Comparison of ENCODE assay signal across 8 cellular contexts in the genomic region with DNA sequence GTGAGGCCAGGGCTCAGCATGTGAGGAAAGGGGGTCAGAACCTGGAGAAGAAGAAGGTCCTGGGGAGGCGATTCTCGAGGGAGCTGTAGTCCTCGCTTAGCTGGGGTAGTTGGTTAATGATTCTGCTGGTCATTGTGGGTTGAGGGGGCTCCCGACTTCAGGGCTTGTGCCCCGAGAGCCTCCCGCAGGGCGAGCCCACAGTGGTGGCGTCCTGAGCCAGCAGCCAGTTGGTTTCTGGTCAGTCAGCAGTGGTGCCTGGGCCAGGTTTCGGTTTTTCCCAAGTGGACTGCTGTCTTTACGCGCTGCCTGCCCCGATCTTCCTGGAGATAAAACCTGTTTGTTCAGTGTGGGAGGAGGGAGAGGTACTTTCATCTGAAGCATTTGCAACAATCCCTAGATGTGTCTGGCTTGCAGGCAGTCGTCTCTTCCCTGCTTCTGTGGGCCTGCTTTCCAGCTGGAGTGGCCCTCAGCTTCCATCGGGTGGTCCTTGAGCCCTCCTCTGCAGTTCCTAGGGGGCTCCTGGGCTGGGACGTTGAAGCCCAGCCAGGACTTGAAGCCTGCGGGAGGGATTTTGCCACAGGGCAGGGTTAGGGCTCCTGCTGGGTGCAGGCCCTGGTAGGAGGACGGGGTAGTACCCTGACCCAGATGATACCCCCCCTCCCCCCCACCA. TPM values are rescaled to one million over a fixed set of nuclear protein-coding genes. Genes with fewer than 3 reads are reported as not detected.
DNase-seq lines count a peak whose midpoint lies in the region; ATAC-seq, FAIRE-seq and TF ChIP-seq lines count a peak whose summit lies in the region.

No MANE protein-coding gene starts in this region.

- peaks cover 62 to 77% of the 10 kb centered on the region in 2 experiments for H3K79me2 ChIP-seq in H1 (ENCODE audit: control insufficient read depth in 1 of 2, insufficient read depth in 2 of 2, low read length in 2 of 2)

- TF ChIP-seq CTCF in C4-2B (conservative IDR thresholded peaks at IDR 0.05) (no peak), NB4 (IDR thresholded peaks at IDR 0.05; ENCODE audit: low read depth, low read length) (no peak), H1 (IDR thresholded peaks at IDR 0.05; ENCODE audit: control extremely low read depth in 1 of 3, insufficient read depth in 1 of 3, low read depth in 1 of 3, low read length in 3 of 3) (no peak)

- no peaks in the 10 kb centered on the region for H3K9me3 ChIP-seq in H1 (ENCODE audit: insufficient read depth in 2 of 2, low read depth in 1 of 2, low read length in 1 of 2)

- no peaks in the 10 kb centered on the region for H3K27me3 Mint-ChIP-seq in natural killer cell treated with Interleukin-12 subunit alpha and Interleukin-12 subunit beta and Interleukin-15 and Interleukin-18, amount 100 ng/mL, for 72 hours

- peak overlapping the region; percentile 91 for H3K4me3 Mint-ChIP-seq in natural killer cell treated with Interleukin-12 subunit alpha and Interleukin-12 subunit beta and Interleukin-15 and Interleukin-18, amount 100 ng/mL, for 72 hours

- DNase-seq in NB4 (ENCODE audit: low read depth), result peak; percentile 23
- DNase-seq in H1 (ENCODE audit: low read depth in 1 of 2, low spot score in 2 of 2), result no peak
- DNase-seq in natural killer cell treated with Interleukin-12 subunit alpha and Interleukin-12 subunit beta and Interleukin-15 and Interleukin-18, amount 100 ng/mL, for 72 hours (ENCODE audit: low spot score), result no peak
- no peak for DNase-seq in NCI-H2227 treated with DMSO at 0.1 percent for 48 hours (lab: John Stamatoyannopoulos, UW)
- DNase-seq in cortex of kidney (lab: John Stamatoyannopoulos, UW), result no peak

- H3K36me3 ChIP-seq in H1 (ENCODE audit: control insufficient read depth in 2 of 4, insufficient read depth in 4 of 4, low read length in 3 of 4), result peaks cover 24 to 50% (median 44%) of the 10 kb centered on the region in 4 experiments

- peaks cover 14% of the 10 kb centered on the region for H3K36me3 Mint-ChIP-seq in natural killer cell treated with Interleukin-12 subunit alpha and Interleukin-12 subunit beta and Interleukin-15 and Interleukin-18, amount 100 ng/mL, for 72 hours

- peaks cover 0 to 29% (median 16%) of the 10 kb centered on the region in 4 experiments; a peak in 6 of 7 replicates for H3K4me1 ChIP-seq in H1 (replicated peaks in 1 of 4; ENCODE audit: control insufficient read depth in 3 of 4, insufficient read depth in 4 of 4, low read length in 3 of 4)

- no peak overlapping the region; the same call in 1 of the 2 replicates for H2BK5ac ChIP-seq in H1 (ENCODE audit: low read depth, low read length)

- H3K9me3 Mint-ChIP-seq in natural killer cell treated with Interleukin-12 subunit alpha and Interleukin-12 subunit beta and Interleukin-15 and Interleukin-18, amount 100 ng/mL, for 72 hours, result no peaks in the 10 kb centered on the region

- peaks cover 14% of the 10 kb centered on the region for H3K79me1 ChIP-seq in H1 (ENCODE audit: low read depth, low read length)

- peak overlapping the region; percentile 94 for H3K27ac ChIP-seq in C4-2B
- H3K27ac ChIP-seq in H1 (ENCODE audit: low read depth, low read length), result peak overlapping the region; percentile 20; the same call in 1 of the 2 replicates

- WGBS in H1 (ENCODE audit: extremely low coverage in 1 of 2, insufficient coverage in 1 of 2, insufficient read length in 1 of 2, insufficient replicate concordance in 2 of 2, low coverage in 1 of 2, low lambda C conversion rate in 2 of 2, missing lambda C conversion rate in 1 of 2), 2 experiments, result 83% methylated on average over 16 of the region's 17 CpGs; no CpG with 5 or more reads in 1 of the 2 experiments

- no peak overlapping the region for H2BK12ac ChIP-seq in H1 (ENCODE audit: low read depth, low read length)

- H4K20me1 ChIP-seq in H1 (replicated peaks in 1 of 2; ENCODE audit: control insufficient read depth in 1 of 2, insufficient read depth in 2 of 2, low read length in 2 of 2), result peaks cover 59 to 66% of the 10 kb centered on the region in 2 experiments

- H3K23me2 ChIP-seq in H1 (ENCODE audit: low read depth, low read length), result peaks cover 10% of the 10 kb centered on the region; the same call in 1 of the 2 replicates

- no peak overlapping the region for H4K91ac ChIP-seq in H1 (replicated peaks; ENCODE audit: insufficient read length, low read length)

- ATAC-seq in natural killer cell treated with Interleukin-12 subunit alpha and Interleukin-12 subunit beta and Interleukin-15 and Interleukin-18, amount 100 ng/mL, for 72 hours, result no peak
- ATAC-seq in GM18519 (IDR thresholded peaks at IDR 0.05; ENCODE audit: low FRiP score, unreplicated experiment) (no peak), HG02870 (IDR thresholded peaks at IDR 0.05; ENCODE audit: unreplicated experiment) (no peak)

- no peak overlapping the region for H2AK5ac ChIP-seq in H1 (ENCODE audit: low read depth, low read length)

- TF ChIP-seq EP300 in H1 (IDR thresholded peaks at IDR 0.05; ENCODE audit: borderline replicate concordance in 1 of 2, low read depth in 2 of 2, low read length in 2 of 2), result no peak

- H3K4me1 Mint-ChIP-seq in natural killer cell treated with Interleukin-12 subunit alpha and Interleukin-12 subunit beta and Interleukin-15 and Interleukin-18, amount 100 ng/mL, for 72 hours (ENCODE audit: low read depth in 2 of 2), result peaks cover 21 to 41% of the 10 kb centered on the region in 2 donors

- H3K27me3 ChIP-seq in H1 (replicated peaks in 1 of 4; ENCODE audit: control insufficient read depth in 3 of 4, extremely low read depth in 1 of 4, insufficient read depth in 3 of 4, low read length in 3 of 4), result no peaks in the 10 kb centered on the region

- no peak for TF ChIP-seq RAD21 in H1 (IDR thresholded peaks at IDR 0.05 in 1 of 2, conservative IDR thresholded peaks at IDR 0.05 in 1 of 2; ENCODE audit: low read depth in 2 of 2, low read length in 2 of 2)

- no peak overlapping the region for H3K14ac ChIP-seq in H1 (ENCODE audit: insufficient read length)

- H2BK15ac ChIP-seq in H1 (ENCODE audit: low read length), result no peak overlapping the region

- no peak overlapping the region for H3K4ac ChIP-seq in H1 (replicated peaks; ENCODE audit: insufficient read length, low read depth, low read length)

- no peak overlapping the region for H3K23ac ChIP-seq in H1 (ENCODE audit: insufficient read length)

- TF ChIP-seq POLR2A in NB4 (IDR thresholded peaks at IDR 0.05; ENCODE audit: extremely low read depth, insufficient read length) (no peak), H1 (IDR thresholded peaks at IDR 0.05; ENCODE audit: control extremely low read depth in 1 of 2, low read depth in 2 of 2, low read length in 2 of 2) (no peak)

- POLR2A ChIA-PET in H1 (lab: Charles Lee; ENCODE audit: partially characterized antibody), result interaction anchor here (0.9 to 16.9 kb wide), 15 partner anchors 9 to 120 kb away, joined by 3 to 277 read pairs (median 12); partner anchors contain the start of genes AZU1, PLPPR3 and PRTN3

- H3K4me2 ChIP-seq in H1 (ENCODE audit: insufficient read depth in 1 of 2, low read depth in 2 of 2, low read length in 2 of 2), result peak overlapping the region; percentile 53 to 62

- no peak overlapping the region for H4K8ac ChIP-seq in H1 (ENCODE audit: extremely low read depth, insufficient read depth, low read length)

- peak overlapping the region in 2 of 4 experiments; percentile 24 to 44; a peak in 2 of 7 replicates for H3K9ac ChIP-seq in H1 (replicated peaks in 1 of 4; ENCODE audit: extremely low read depth in 1 of 4, low read depth in 3 of 4, low read length in 3 of 4)

- no peak overlapping the region for H4K5ac ChIP-seq in H1 (ENCODE audit: insufficient read length, low read depth, low read length)

- no peak overlapping the region for H2AFZ ChIP-seq in H1 (ENCODE audit: low read length)

- peak overlapping the region; percentile 84 to 88 for H3K27ac Mint-ChIP-seq in natural killer cell treated with Interleukin-12 subunit alpha and Interleukin-12 subunit beta and Interleukin-15 and Interleukin-18, amount 100 ng/mL, for 72 hours

- peak overlapping the region; percentile 95 for H3K4me3 ChIP-seq in NB4 (ENCODE audit: low read depth, low read length)
- H3K4me3 ChIP-seq in H1 (ENCODE audit: extremely low read depth in 1 of 4, insufficient read depth in 2 of 4, low read depth in 3 of 4, low read length in 4 of 4), result peak overlapping the region in 3 of 4 experiments; percentile 2 to 100 (median 2); a peak in 4 of 8 replicates

- H2BK120ac ChIP-seq in H1 (replicated peaks; ENCODE audit: low read depth, low read length), result no peak overlapping the region

- H2BK20ac ChIP-seq in H1 (ENCODE audit: low read length), result no peak overlapping the region

- peak overlapping the region; percentile 40 for H3K56ac ChIP-seq in H1 (replicated peaks; ENCODE audit: insufficient read length, low read depth, low read length)

- CTCF ChIA-PET in H1 (lab: Charles Lee; ENCODE audit: partially characterized antibody), result interaction anchor here (0.9 to 1.3 kb wide), 5 partner anchors 9 to 183 kb away, joined by 3 to 5 read pairs (median 4); partner anchors contain the start of gene WDR18

- FAIRE-seq in H1 (lab: Jason Lieb, UNC), result no peak

- H3K18ac ChIP-seq in H1 (ENCODE audit: extremely low read depth, low read length), result no peak overlapping the region

RNA-seq across cellular contexts. Expression of gene PTBP1, which starts 3.2 kb away (rescaled TPM):
- 873 and 888 TPM in 2 replicates for total RNA-seq in H1 (2021; fragmentation: NEBNext Ultra II Directional; extraction: Animal tissue kit (Norgen Biotek cat#: 25700))
- polyA plus RNA-seq in H1 (2011; rRNA removed), result 528 and 645 TPM in 2 replicates
- 260 TPM for polyA plus RNA-seq in H1 (2011; cell fraction: cytosol; rRNA removed)
- polyA plus RNA-seq in H1 (2011; cell fraction: nucleus; rRNA removed), result 826 TPM
- polyA plus RNA-seq in H1 (2012, experiment 1 of 2), result 649 to 848 TPM (median 690 TPM) in 4 replicates
- 847 TPM for polyA plus RNA-seq in H1 (2012, experiment 2 of 2)
- 606 TPM for polyA plus RNA-seq in H1 (2013, experiment 1 of 2)
- polyA plus RNA-seq in H1 (2013, experiment 2 of 2), result 550 TPM
- polyA minus RNA-seq in H1 (2011; rRNA and poly(A)+ RNA removed), result 439 and 460 TPM in 2 replicates
- polyA minus RNA-seq in H1 (2011; cell fraction: cytosol; rRNA and poly(A)+ RNA removed), result 362 TPM
- 312 TPM for polyA minus RNA-seq in H1 (2011; cell fraction: nucleus; rRNA and poly(A)+ RNA removed)
- total RNA-seq in natural killer cell treated with Interleukin-12 subunit alpha and Interleukin-12 subunit beta and Interleukin-15 and Interleukin-18, amount 100 ng/mL, for 72 hours, result 100 to 1,000 TPM; 604 to 619 TPM

RNA-seq across cellular contexts. Expression of gene PLPPR3, which starts 21.3 kb away (rescaled TPM):
- 66.2 and 71.7 TPM in 2 replicates for total RNA-seq in H1 (2021; fragmentation: NEBNext Ultra II Directional; extraction: Animal tissue kit (Norgen Biotek cat#: 25700))
- polyA plus RNA-seq in H1 (2011; rRNA removed), result 76.4 and 109 TPM in 2 replicates
- 66.5 TPM for polyA plus RNA-seq in H1 (2011; cell fraction: cytosol; rRNA removed)
- polyA plus RNA-seq in H1 (2011; cell fraction: nucleus; rRNA removed), result 89.7 TPM
- 24.6 to 62.3 TPM (median 53.0 TPM) in 4 replicates for polyA plus RNA-seq in H1 (2012, experiment 1 of 2)
- polyA plus RNA-seq in H1 (2012, experiment 2 of 2), result 35.8 TPM
- polyA plus RNA-seq in H1 (2013, experiment 1 of 2), result 66.3 TPM
- 72.6 TPM for polyA plus RNA-seq in H1 (2013, experiment 2 of 2)
- polyA minus RNA-seq in H1 (2011; rRNA and poly(A)+ RNA removed), result 39.8 and 46.2 TPM in 2 replicates
- polyA minus RNA-seq in H1 (2011; cell fraction: cytosol; rRNA and poly(A)+ RNA removed), result 66.8 TPM
- polyA minus RNA-seq in H1 (2011; cell fraction: nucleus; rRNA and poly(A)+ RNA removed), result 32.2 TPM
- total RNA-seq in natural killer cell treated with Interleukin-12 subunit alpha and Interleukin-12 subunit beta and Interleukin-15 and Interleukin-18, amount 100 ng/mL, for 72 hours, result not detected

RNA-seq across cellular contexts. Expression of gene AZU1, which starts 27.1 kb away (rescaled TPM):
- 0.80 and 1.7 TPM in 2 replicates for total RNA-seq in H1 (2021; fragmentation: NEBNext Ultra II Directional; extraction: Animal tissue kit (Norgen Biotek cat#: 25700))
- 1.3 and 2.7 TPM in 2 replicates for polyA plus RNA-seq in H1 (2011; rRNA removed)
- 1.1 TPM for polyA plus RNA-seq in H1 (2011; cell fraction: cytosol; rRNA removed)
- polyA plus RNA-seq in H1 (2011; cell fraction: nucleus; rRNA removed), result 5.9 TPM
- polyA plus RNA-seq in H1 (2012, experiment 1 of 2), result 0.33 to 1.8 TPM (median 1.0 TPM) in 4 replicates
- 0.26 TPM for polyA plus RNA-seq in H1 (2012, experiment 2 of 2)
- polyA plus RNA-seq in H1 (2013, experiment 1 of 2), result 0.41 TPM
- 0.55 TPM for polyA plus RNA-seq in H1 (2013, experiment 2 of 2)
- 0.29 TPM in 1 of 2 replicates, not detected in the other for polyA minus RNA-seq in H1 (2011; rRNA and poly(A)+ RNA removed)
- polyA minus RNA-seq in H1 (2011; cell fraction: cytosol; rRNA and poly(A)+ RNA removed), result 1.3 TPM
- not detected for polyA minus RNA-seq in H1 (2011; cell fraction: nucleus; rRNA and poly(A)+ RNA removed)
- total RNA-seq in natural killer cell treated with Interleukin-12 subunit alpha and Interleukin-12 subunit beta and Interleukin-15 and Interleukin-18, amount 100 ng/mL, for 72 hours, result under 1 TPM; 0.25 to 0.36 TPM

RNA-seq across cellular contexts. Expression of gene PRTN3, which starts 40.3 kb away (rescaled TPM):
- 0.39 and 0.42 TPM in 2 replicates for total RNA-seq in H1 (2021; fragmentation: NEBNext Ultra II Directional; extraction: Animal tissue kit (Norgen Biotek cat#: 25700))
- 2.1 and 3.1 TPM in 2 replicates for polyA plus RNA-seq in H1 (2011; rRNA removed)
- 0.88 TPM for polyA plus RNA-seq in H1 (2011; cell fraction: cytosol; rRNA removed)
- polyA plus RNA-seq in H1 (2011; cell fraction: nucleus; rRNA removed), result 1.6 TPM
- polyA plus RNA-seq in H1 (2012, experiment 1 of 2), result 0.60 to 0.87 TPM (median 0.71 TPM) in 3 of 4 replicates, not detected in the other
- 0.89 TPM for polyA plus RNA-seq in H1 (2012, experiment 2 of 2)
- polyA plus RNA-seq in H1 (2013, experiment 1 of 2), result 1.0 TPM
- 1.2 TPM for polyA plus RNA-seq in H1 (2013, experiment 2 of 2)
- polyA minus RNA-seq in H1 (2011; rRNA and poly(A)+ RNA removed), result 0.24 TPM in 1 of 2 replicates, not detected in the other
- not detected for polyA minus RNA-seq in H1 (2011; cell fraction: cytosol; rRNA and poly(A)+ RNA removed)
- polyA minus RNA-seq in H1 (2011; cell fraction: nucleus; rRNA and poly(A)+ RNA removed), result not detected
- not detected for total RNA-seq in natural killer cell treated with Interleukin-12 subunit alpha and Interleukin-12 subunit beta and Interleukin-15 and Interleukin-18, amount 100 ng/mL, for 72 hours

RNA-seq across cellular contexts. Expression of gene MISP, which starts 49.6 kb away (rescaled TPM):
- 0.43 and 0.54 TPM in 2 replicates for total RNA-seq in H1 (2021; fragmentation: NEBNext Ultra II Directional; extraction: Animal tissue kit (Norgen Biotek cat#: 25700))
- polyA plus RNA-seq in H1 (2011; rRNA removed), result 0.45 and 0.52 TPM in 2 replicates
- polyA plus RNA-seq in H1 (2011; cell fraction: cytosol; rRNA removed), result 0.45 TPM
- polyA plus RNA-seq in H1 (2011; cell fraction: nucleus; rRNA removed), result 0.77 TPM
- 0.35 to 0.93 TPM (median 0.72 TPM) in 4 replicates for polyA plus RNA-seq in H1 (2012, experiment 1 of 2)
- 0.84 TPM for polyA plus RNA-seq in H1 (2012, experiment 2 of 2)
- 0.26 TPM for polyA plus RNA-seq in H1 (2013, experiment 1 of 2)
- 0.39 TPM for polyA plus RNA-seq in H1 (2013, experiment 2 of 2)
- polyA minus RNA-seq in H1 (2011; rRNA and poly(A)+ RNA removed), result 0.41 and 0.46 TPM in 2 replicates
- polyA minus RNA-seq in H1 (2011; cell fraction: cytosol; rRNA and poly(A)+ RNA removed), result 1.2 TPM
- 0.60 TPM for polyA minus RNA-seq in H1 (2011; cell fraction: nucleus; rRNA and poly(A)+ RNA removed)
- not detected for total RNA-seq in natural killer cell treated with Interleukin-12 subunit alpha and Interleukin-12 subunit beta and Interleukin-15 and Interleukin-18, amount 100 ng/mL, for 72 hours

Comparison
In these comparisons a context has a peak if more than half of its experiments do, and no peak if none do; other contexts are left out.
1. RNA of gene PLPPR3, which starts 21.3 kb away (total RNA-seq): 66.2 to 71.7 TPM in H1; not detected in natural killer cell treated with Interleukin-12 subunit alpha and Interleukin-12 subunit beta and Interleukin-15 and Interleukin-18, amount 100 ng/mL, for 72 hours; every median in the first group is over 10 times any median in the second.